28 cellular contexts compared by ENCODE assay signal in genomic region chr3:183937601-183938286, GRCh38. TPM values are rescaled to one million over a fixed set of nuclear protein-coding genes. Genes with fewer than 3 reads are reported as not detected.
DNase-seq lines count a peak whose midpoint lies in the region; ATAC-seq and TF ChIP-seq lines count a peak whose summit lies in the region.
"Had no signal": no experiment of that assay in that cellular context is flagged by ENCODE, and none has a peak within 500 bp of the region (broad histone marks: within the 10 kb centered on the region; RNA-seq: fewer than 3 reads in every experiment).

No MANE protein-coding gene starts in this region.

- no peak overlapping the region for H3K4me3 Mint-ChIP-seq in activated naive CD4-positive, alpha-beta T cell treated with anti-CD3 and anti-CD28 coated beads for 36 hours
- H3K4me3 Mint-ChIP-seq in activated naive CD4-positive, alpha-beta T cell treated with anti-CD3 and anti-CD28 coated beads, Interleukin-2, amount 10 ng/mL, durations not matched to agents 7 days and 5 days = no peak overlapping the region
- H3K4me3 Mint-ChIP-seq in HFFc6 = no peak overlapping the region
- H3K4me3 Mint-ChIP-seq in stimulated activated memory B cell treated with anti-CD40 and anti-IgM and Interleukin-4, amounts not matched to agents 10 μg/mL and 1 μg/mL and 100 μg/mL, for 72 hours = no peak overlapping the region
- no peak overlapping the region for H3K4me3 Mint-ChIP-seq in activated T-helper 1 cell treated with anti-CD3 and anti-CD28 coated beads, Interleukin-12 subunit alpha, Interleukin-12 subunit beta, Interleukin-2, Interleukin-4 antibody, amounts not matched to agents 30 ng/mL and 10 ng/mL and 1 ng/mL, durations not matched to agents 14 hours and 24 hours and 36 hours
- H3K4me3 Mint-ChIP-seq: brain, CD14-positive monocyte, neural progenitor cell had no signal

- TF ChIP-seq CTCF in HFFc6 (IDR thresholded peaks at IDR 0.05) (no peak), epithelial cell of esophagus (IDR thresholded peaks at IDR 0.05; ENCODE audit: insufficient read depth, low read depth, low read length, missing control alignments) (no peak)

- H3K4me1 ChIP-seq in SJCRH30 = no peaks in the 10 kb centered on the region; the same call in 1 of the 2 replicates
- H3K4me1 ChIP-seq: Caco-2, esophagus squamous epithelium, neural progenitor cell, pancreas, suprapubic skin had no signal

- H3K4me3 ChIP-seq in epithelial cell of esophagus (ENCODE audit: low read length) (no peak overlapping the region), SJCRH30 (no peak overlapping the region)
- H3K4me3 ChIP-seq: esophagus squamous epithelium, neural progenitor cell, pancreas, skin epidermis, suprapubic skin had no signal

- peak; percentile 59 for ATAC-seq in stimulated activated memory B cell treated with anti-CD40 and anti-IgM and Interleukin-4, amounts not matched to agents 10 μg/mL and 1 μg/mL and 100 μg/mL, for 72 hours
- no peak for ATAC-seq in HG03469 (IDR thresholded peaks at IDR 0.05; ENCODE audit: unreplicated experiment)
- ATAC-seq: left cardiac atrium, pancreas had no signal

- peak overlapping the region; percentile 62 for H3K27ac Mint-ChIP-seq in activated naive CD4-positive, alpha-beta T cell treated with anti-CD3 and anti-CD28 coated beads for 36 hours
- no peak overlapping the region for H3K27ac Mint-ChIP-seq in activated naive CD4-positive, alpha-beta T cell treated with anti-CD3 and anti-CD28 coated beads, Interleukin-2, amount 10 ng/mL, durations not matched to agents 7 days and 5 days
- H3K27ac Mint-ChIP-seq in HFFc6 = no peak overlapping the region
- peak overlapping the region; percentile 39 for H3K27ac Mint-ChIP-seq in stimulated activated memory B cell treated with anti-CD40 and anti-IgM and Interleukin-4, amounts not matched to agents 10 μg/mL and 1 μg/mL and 100 μg/mL, for 72 hours
- no peak overlapping the region for H3K27ac Mint-ChIP-seq in activated T-helper 1 cell treated with anti-CD3 and anti-CD28 coated beads, Interleukin-12 subunit alpha, Interleukin-12 subunit beta, Interleukin-2, Interleukin-4 antibody, amounts not matched to agents 30 ng/mL and 10 ng/mL and 1 ng/mL, durations not matched to agents 14 hours and 24 hours and 36 hours
- H3K27ac Mint-ChIP-seq: brain, CD14-positive monocyte, neural progenitor cell had no signal

- H3K27me3 Mint-ChIP-seq in activated naive CD4-positive, alpha-beta T cell treated with anti-CD3 and anti-CD28 coated beads for 36 hours (ENCODE audit: low read depth) = no peaks in the 10 kb centered on the region
- no peaks in the 10 kb centered on the region for H3K27me3 Mint-ChIP-seq in activated naive CD4-positive, alpha-beta T cell treated with anti-CD3 and anti-CD28 coated beads, Interleukin-2, amount 10 ng/mL, durations not matched to agents 7 days and 5 days
- H3K27me3 Mint-ChIP-seq in HFFc6 (ENCODE audit: insufficient read depth) = no peaks in the 10 kb centered on the region; the same call in 1 of the 2 replicates
- H3K27me3 Mint-ChIP-seq in stimulated activated memory B cell treated with anti-CD40 and anti-IgM and Interleukin-4, amounts not matched to agents 10 μg/mL and 1 μg/mL and 100 μg/mL, for 72 hours = no peaks in the 10 kb centered on the region
- no peaks in the 10 kb centered on the region for H3K27me3 Mint-ChIP-seq in activated T-helper 1 cell treated with anti-CD3 and anti-CD28 coated beads, Interleukin-12 subunit alpha, Interleukin-12 subunit beta, Interleukin-2, Interleukin-4 antibody, amounts not matched to agents 30 ng/mL and 10 ng/mL and 1 ng/mL, durations not matched to agents 14 hours and 24 hours and 36 hours (ENCODE audit: insufficient read depth)
- H3K27me3 Mint-ChIP-seq: brain had no signal

- DNase-seq in activated naive CD4-positive, alpha-beta T cell treated with anti-CD3 and anti-CD28 coated beads for 36 hours = no peak
- DNase-seq in activated naive CD4-positive, alpha-beta T cell treated with anti-CD3 and anti-CD28 coated beads, Interleukin-2, amount 10 ng/mL, durations not matched to agents 7 days and 5 days = no peak
- peak; percentile 23 for DNase-seq in HFFc6
- DNase-seq in epithelial cell of esophagus (ENCODE audit: low read depth) = peak; percentile 68
- DNase-seq in activated T-helper 1 cell treated with anti-CD3 and anti-CD28 coated beads, Interleukin-12 subunit alpha, Interleukin-12 subunit beta, Interleukin-2, Interleukin-4 antibody, amounts not matched to agents 30 ng/mL and 10 ng/mL and 1 ng/mL, durations not matched to agents 14 hours and 24 hours and 36 hours (ENCODE audit: low spot score) = no peak
- DNase-seq in SJCRH30 = no peak
- DNase-seq: activated naive CD4-positive, alpha-beta T cell; activated T-cell treated with anti-CD3 and anti-CD28 coated beads, Interleukin-2, amount 50 U/mL, for 48 hours; amniotic stem cell; Caco-2; esophagus squamous epithelium; GF-D8; H7; left cardiac atrium; MV-4-11; NCI-H1436 treated with DMSO at 0.1 percent for 48 hours; NCI-H2081 treated with DMSO at 0.1 percent for 48 hours; pancreas; retina; stimulated activated naive CD4-positive, alpha-beta T cell treated with Interleukin-2 at 50 U/mL for 16 hours had no signal

- no peaks in the 10 kb centered on the region for H3K27me3 ChIP-seq in SJCRH30
- H3K27me3 ChIP-seq: esophagus squamous epithelium, neural progenitor cell, pancreas, suprapubic skin had no signal

- H3K36me3 Mint-ChIP-seq in activated naive CD4-positive, alpha-beta T cell treated with anti-CD3 and anti-CD28 coated beads for 36 hours (ENCODE audit: low read depth) = peaks cover 11% of the 10 kb centered on the region
- H3K36me3 Mint-ChIP-seq in activated naive CD4-positive, alpha-beta T cell treated with anti-CD3 and anti-CD28 coated beads, Interleukin-2, amount 10 ng/mL, durations not matched to agents 7 days and 5 days = no peaks in the 10 kb centered on the region
- peaks cover 33% of the 10 kb centered on the region for H3K36me3 Mint-ChIP-seq in HFFc6 (ENCODE audit: low read depth)
- H3K36me3 Mint-ChIP-seq in stimulated activated memory B cell treated with anti-CD40 and anti-IgM and Interleukin-4, amounts not matched to agents 10 μg/mL and 1 μg/mL and 100 μg/mL, for 72 hours = peaks cover 37% of the 10 kb centered on the region
- peaks cover 4% of the 10 kb centered on the region for H3K36me3 Mint-ChIP-seq in activated T-helper 1 cell treated with anti-CD3 and anti-CD28 coated beads, Interleukin-12 subunit alpha, Interleukin-12 subunit beta, Interleukin-2, Interleukin-4 antibody, amounts not matched to agents 30 ng/mL and 10 ng/mL and 1 ng/mL, durations not matched to agents 14 hours and 24 hours and 36 hours (ENCODE audit: low read depth)

- H3K9me3 ChIP-seq in SJCRH30 (replicated peaks) = no peaks in the 10 kb centered on the region
- H3K9me3 ChIP-seq: Caco-2, esophagus squamous epithelium, pancreas, suprapubic skin had no signal

- H3K36me3 ChIP-seq in SJCRH30 = peaks cover 6% of the 10 kb centered on the region; the same call in 1 of the 2 replicates
- H3K36me3 ChIP-seq: neural progenitor cell had no signal

- CTCF ChIA-PET in activated naive CD4-positive, alpha-beta T cell treated with anti-CD3 and anti-CD28 coated beads for 36 hours (lab: Charles Lee) = interaction anchor here (0.6 to 1.2 kb wide), 3 partner anchors 19 to 99 kb away, joined by 3 read pairs; no protein-coding TSS in a partner anchor
- CTCF ChIA-PET in activated naive CD4-positive, alpha-beta T cell treated with anti-CD3 and anti-CD28 coated beads, Interleukin-2, amount 10 ng/mL, durations not matched to agents 7 days and 5 days (lab: Charles Lee) = no interaction called here

- no peaks in the 10 kb centered on the region for H3K4me1 Mint-ChIP-seq in activated naive CD4-positive, alpha-beta T cell treated with anti-CD3 and anti-CD28 coated beads for 36 hours (ENCODE audit: low read depth)
- no peaks in the 10 kb centered on the region for H3K4me1 Mint-ChIP-seq in activated naive CD4-positive, alpha-beta T cell treated with anti-CD3 and anti-CD28 coated beads, Interleukin-2, amount 10 ng/mL, durations not matched to agents 7 days and 5 days
- H3K4me1 Mint-ChIP-seq in HFFc6 (ENCODE audit: low read depth) = peaks cover 7% of the 10 kb centered on the region
- H3K4me1 Mint-ChIP-seq in stimulated activated memory B cell treated with anti-CD40 and anti-IgM and Interleukin-4, amounts not matched to agents 10 μg/mL and 1 μg/mL and 100 μg/mL, for 72 hours = no peaks in the 10 kb centered on the region
- no peaks in the 10 kb centered on the region for H3K4me1 Mint-ChIP-seq in activated T-helper 1 cell treated with anti-CD3 and anti-CD28 coated beads, Interleukin-12 subunit alpha, Interleukin-12 subunit beta, Interleukin-2, Interleukin-4 antibody, amounts not matched to agents 30 ng/mL and 10 ng/mL and 1 ng/mL, durations not matched to agents 14 hours and 24 hours and 36 hours (ENCODE audit: low read depth)
- H3K4me1 Mint-ChIP-seq: brain, CD14-positive monocyte, neural progenitor cell had no signal

- H3K9me3 Mint-ChIP-seq in activated naive CD4-positive, alpha-beta T cell treated with anti-CD3 and anti-CD28 coated beads for 36 hours = no peaks in the 10 kb centered on the region
- no peaks in the 10 kb centered on the region for H3K9me3 Mint-ChIP-seq in activated naive CD4-positive, alpha-beta T cell treated with anti-CD3 and anti-CD28 coated beads, Interleukin-2, amount 10 ng/mL, durations not matched to agents 7 days and 5 days
- H3K9me3 Mint-ChIP-seq in HFFc6 = no peaks in the 10 kb centered on the region
- no peaks in the 10 kb centered on the region for H3K9me3 Mint-ChIP-seq in stimulated activated memory B cell treated with anti-CD40 and anti-IgM and Interleukin-4, amounts not matched to agents 10 μg/mL and 1 μg/mL and 100 μg/mL, for 72 hours
- H3K9me3 Mint-ChIP-seq in activated T-helper 1 cell treated with anti-CD3 and anti-CD28 coated beads, Interleukin-12 subunit alpha, Interleukin-12 subunit beta, Interleukin-2, Interleukin-4 antibody, amounts not matched to agents 30 ng/mL and 10 ng/mL and 1 ng/mL, durations not matched to agents 14 hours and 24 hours and 36 hours = no peaks in the 10 kb centered on the region
- H3K9me3 Mint-ChIP-seq: brain, CD14-positive monocyte, neural progenitor cell had no signal

- H3K27ac ChIP-seq in SJCRH30 = no peak overlapping the region
- H3K27ac ChIP-seq: esophagus squamous epithelium, HL-60, neural progenitor cell, pancreas, skin epidermis, suprapubic skin had no signal

- intact Hi-C loops in activated naive CD4-positive, alpha-beta T cell treated with anti-CD3 and anti-CD28 coated beads for 36 hours (cut with micrococcal nuclease) = no loop called here
- intact Hi-C loops in activated T-helper 1 cell treated with anti-CD3 and anti-CD28 coated beads, Interleukin-12 subunit alpha, Interleukin-12 subunit beta, Interleukin-2, Interleukin-4 antibody, amounts not matched to agents 30 ng/mL and 10 ng/mL and 1 ng/mL, durations not matched to agents 14 hours and 24 hours and 36 hours (cut with micrococcal nuclease) = no loop called here

RNA-seq across cellular contexts. Expression of gene PARL, which starts 53.1 kb away (rescaled TPM):
- 10 to 100 TPM; 92.0 to 92.8 TPM for total RNA-seq in activated naive CD4-positive, alpha-beta T cell treated with anti-CD3 and anti-CD28 coated beads for 36 hours
- 10 to 100 TPM; 64.7 to 82.5 (median 81.4) TPM for total RNA-seq in HFFc6 (2021; fragmentation: NEBNext Ultra II Directional; extraction: Animal tissue kit (Norgen Biotek cat#: 25700))
- 93.7 and 98.2 TPM in 2 replicates for total RNA-seq in activated T-helper 1 cell treated with anti-CD3 and anti-CD28 coated beads, Interleukin-12 subunit alpha, Interleukin-12 subunit beta, Interleukin-2, Interleukin-4 antibody, amounts not matched to agents 30 ng/mL and 10 ng/mL and 1 ng/mL, durations not matched to agents 14 hours and 24 hours and 36 hours
- total RNA-seq in SJCRH30 (2014; rRNA removed; shearing (Covaris generic)) = 51.4 and 55.5 TPM in 2 replicates

Comparison
In these comparisons a context has a peak if more than half of its experiments do, and no peak if none do; other contexts are left out.
1. H3K27ac Mint-ChIP-seq: peak in activated naive CD4-positive, alpha-beta T cell treated with anti-CD3 and anti-CD28 coated beads for 36 hours (single experiment) and stimulated activated memory B cell treated with anti-CD40 and anti-IgM and Interleukin-4, amounts not matched to agents 10 μg/mL and 1 μg/mL and 100 μg/mL, for 72 hours (single experiment); none in activated naive CD4-positive, alpha-beta T cell treated with anti-CD3 and anti-CD28 coated beads, Interleukin-2, amount 10 ng/mL, durations not matched to agents 7 days and 5 days (single experiment), HFFc6 (single experiment) and activated T-helper 1 cell treated with anti-CD3 and anti-CD28 coated beads, Interleukin-12 subunit alpha, Interleukin-12 subunit beta, Interleukin-2, Interleukin-4 antibody, amounts not matched to agents 30 ng/mL and 10 ng/mL and 1 ng/mL, durations not matched to agents 14 hours and 24 hours and 36 hours (single experiment).
2. DNase-seq: peak in HFFc6 (single experiment) and epithelial cell of esophagus (single experiment); none in activated naive CD4-positive, alpha-beta T cell treated with anti-CD3 and anti-CD28 coated beads for 36 hours (single experiment), activated naive CD4-positive, alpha-beta T cell treated with anti-CD3 and anti-CD28 coated beads, Interleukin-2, amount 10 ng/mL, durations not matched to agents 7 days and 5 days (single experiment), activated T-helper 1 cell treated with anti-CD3 and anti-CD28 coated beads, Interleukin-12 subunit alpha, Interleukin-12 subunit beta, Interleukin-2, Interleukin-4 antibody, amounts not matched to agents 30 ng/mL and 10 ng/mL and 1 ng/mL, durations not matched to agents 14 hours and 24 hours and 36 hours (single experiment) and SJCRH30 (0 of 2).